Comparison of ENCODE assay signal across 22 cellular contexts in the genomic region with DNA sequence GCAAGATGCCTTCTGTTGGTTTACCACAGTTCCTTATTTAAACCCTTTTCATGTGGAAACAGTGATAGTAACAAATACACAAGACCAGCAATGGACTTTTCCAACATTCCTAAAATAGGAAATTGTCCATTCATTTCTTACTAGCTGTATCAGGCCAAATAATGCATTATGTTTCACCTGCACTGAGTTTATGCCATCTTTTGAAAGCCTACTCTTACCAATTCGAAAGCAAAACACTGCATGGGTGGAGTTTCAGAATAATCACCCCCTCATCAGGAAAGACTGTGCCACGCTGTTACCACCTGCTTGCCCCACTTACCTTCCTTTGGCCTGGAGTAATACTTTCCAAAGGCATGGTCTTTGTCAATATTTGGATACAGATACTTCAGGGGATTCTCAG. TPM values are rescaled to one million over a fixed set of nuclear protein-coding genes. Genes with fewer than 3 reads are reported as not detected.
DNase-seq lines count a peak whose midpoint lies in the region; ATAC-seq and TF ChIP-seq lines count a peak whose summit lies in the region.
"Had no signal": no experiment of that assay in that cellular context is flagged by ENCODE, and none has a peak within 500 bp of the region (broad histone marks: within the 10 kb centered on the region; RNA-seq: fewer than 3 reads in every experiment).

No MANE protein-coding gene starts in this region.

- no peaks in the 10 kb centered on the region for H3K27me3 Mint-ChIP-seq in activated naive CD4-positive, alpha-beta T cell treated with anti-CD3 and anti-CD28 coated beads, Interleukin-2, amount 50 U/mL, for 24 hours
- no peaks in the 10 kb centered on the region for H3K27me3 Mint-ChIP-seq in T-helper 17 cell
- H3K27me3 Mint-ChIP-seq in activated naive CD8-positive, alpha-beta T cell treated with anti-CD3 and anti-CD28 coated beads, Interleukin-2, amount 10 ng/mL, durations not matched to agents 7 days and 5 days, result no peaks in the 10 kb centered on the region
- H3K27me3 Mint-ChIP-seq in nephron progenitor cell (ENCODE audit: low read depth, poor library complexity), result no peaks in the 10 kb centered on the region
- H3K27me3 Mint-ChIP-seq: progenitor cell of endocrine pancreas had no signal

- no peaks in the 10 kb centered on the region for H3K9me3 Mint-ChIP-seq in activated naive CD4-positive, alpha-beta T cell treated with anti-CD3 and anti-CD28 coated beads, Interleukin-2, amount 50 U/mL, for 24 hours
- no peaks in the 10 kb centered on the region for H3K9me3 Mint-ChIP-seq in activated naive CD8-positive, alpha-beta T cell treated with anti-CD3 and anti-CD28 coated beads, Interleukin-2, amount 10 ng/mL, durations not matched to agents 7 days and 5 days
- H3K9me3 Mint-ChIP-seq in nephron progenitor cell, result no peaks in the 10 kb centered on the region
- H3K9me3 Mint-ChIP-seq: mesothelial cell of epicardium had no signal

- no peak overlapping the region for H3K4me3 Mint-ChIP-seq in activated naive CD4-positive, alpha-beta T cell treated with anti-CD3 and anti-CD28 coated beads, Interleukin-2, amount 50 U/mL, for 24 hours
- H3K4me3 Mint-ChIP-seq in T-helper 17 cell (no peak overlapping the region), nephron progenitor cell (no peak overlapping the region)
- H3K4me3 Mint-ChIP-seq in activated naive CD8-positive, alpha-beta T cell treated with anti-CD3 and anti-CD28 coated beads, Interleukin-2, amount 10 ng/mL, durations not matched to agents 7 days and 5 days, result no peak overlapping the region
- H3K4me3 Mint-ChIP-seq: mesothelial cell of epicardium had no signal

- no peak for TF ChIP-seq CTCF in nephron progenitor cell (IDR thresholded peaks at IDR 0.05)

- H3K4me1 Mint-ChIP-seq in activated naive CD4-positive, alpha-beta T cell treated with anti-CD3 and anti-CD28 coated beads, Interleukin-2, amount 50 U/mL, for 24 hours, result peaks cover 53% of the 10 kb centered on the region
- H3K4me1 Mint-ChIP-seq in T-helper 17 cell (peaks cover 12% of the 10 kb centered on the region), nephron progenitor cell (peaks cover 42% of the 10 kb centered on the region)
- H3K4me1 Mint-ChIP-seq in activated naive CD8-positive, alpha-beta T cell treated with anti-CD3 and anti-CD28 coated beads, Interleukin-2, amount 10 ng/mL, durations not matched to agents 7 days and 5 days, result peaks cover 34% of the 10 kb centered on the region

- DNase-seq in activated naive CD4-positive, alpha-beta T cell treated with anti-CD3 and anti-CD28 coated beads, Interleukin-2, amount 50 U/mL, for 16 hours, result no peak
- DNase-seq in T-helper 17 cell (no peak), nephron progenitor cell (no peak)
- DNase-seq in activated naive CD8-positive, alpha-beta T cell treated with anti-CD3 and anti-CD28 coated beads, Interleukin-2, amount 10 ng/mL, durations not matched to agents 7 days and 5 days, result no peak
- DNase-seq in stimulated activated CD4-positive, alpha-beta T cell treated with anti-CD3 and anti-CD28 coated beads, Interleukin-12 subunit alpha, Interleukin-12 subunit beta, amount 100 ng/mL, for 4 hours, result no peak
- DNase-seq: activated gamma-delta T cell treated with Interleukin-2 at 50 U/mL for 16 hours; aorta; DND-41; GF-D8; NCI-H1048; NCI-H2171 treated with DMSO at 0.1 percent for 48 hours; NCI-H510A treated with DMSO at 0.1 percent for 48 hours; SIG-M5; stimulated activated CD4-positive, alpha-beta T cell treated with anti-CD3 and anti-CD28 coated beads, Interleukin-2, amount 100 ng/mL, for 48 hours; T1000 had no signal

- peaks cover 41% of the 10 kb centered on the region for H3K36me3 Mint-ChIP-seq in activated naive CD4-positive, alpha-beta T cell treated with anti-CD3 and anti-CD28 coated beads, Interleukin-2, amount 50 U/mL, for 24 hours
- peaks cover 11% of the 10 kb centered on the region for H3K36me3 Mint-ChIP-seq in T-helper 17 cell (ENCODE audit: low read depth)
- peaks cover 73% of the 10 kb centered on the region for H3K36me3 Mint-ChIP-seq in activated naive CD8-positive, alpha-beta T cell treated with anti-CD3 and anti-CD28 coated beads, Interleukin-2, amount 10 ng/mL, durations not matched to agents 7 days and 5 days
- H3K36me3 Mint-ChIP-seq in nephron progenitor cell (ENCODE audit: low read depth), result peaks cover 84% of the 10 kb centered on the region

- POLR2A ChIA-PET in activated naive CD8-positive, alpha-beta T cell treated with anti-CD3 and anti-CD28 coated beads, Interleukin-2, amount 10 ng/mL, durations not matched to agents 7 days and 5 days (lab: Charles Lee), result interaction anchor here (1.0 to 2.8 kb wide), 3 partner anchors 8 to 12 kb away, joined by 4 to 12 read pairs (median 10); no protein-coding TSS in a partner anchor

- ATAC-seq in T-helper 17 cell (no peak), GM19035 (IDR thresholded peaks at IDR 0.05; ENCODE audit: unreplicated experiment) (no peak)
- no peak for ATAC-seq in activated naive CD8-positive, alpha-beta T cell treated with anti-CD3 and anti-CD28 coated beads, Interleukin-2, amount 10 ng/mL, durations not matched to agents 7 days and 5 days (ENCODE audit: low read depth)
- ATAC-seq: gastroesophageal sphincter, sciatic nerve had no signal

- H3K27ac Mint-ChIP-seq in activated naive CD4-positive, alpha-beta T cell treated with anti-CD3 and anti-CD28 coated beads, Interleukin-2, amount 50 U/mL, for 24 hours, result peak overlapping the region; percentile 65
- H3K27ac Mint-ChIP-seq in T-helper 17 cell (peak overlapping the region; percentile 92), nephron progenitor cell (no peak overlapping the region)
- peak overlapping the region; percentile 23 for H3K27ac Mint-ChIP-seq in activated naive CD8-positive, alpha-beta T cell treated with anti-CD3 and anti-CD28 coated beads, Interleukin-2, amount 10 ng/mL, durations not matched to agents 7 days and 5 days
- H3K27ac Mint-ChIP-seq: mesothelial cell of epicardium had no signal

- no peaks in the 10 kb centered on the region for H3K9me3 ChIP-seq in T-helper 17 cell (ENCODE audit: control insufficient read depth, low read length, poor library complexity, severe bottlenecking)
- H3K9me3 ChIP-seq: gastroesophageal sphincter, tibial nerve had no signal

RNA-seq across cellular contexts. Expression of gene STAT1, which starts 37.5 kb away (rescaled TPM):
- total RNA-seq in T-helper 17 cell, result 10 to 100 TPM; 80.7 to 86.4 TPM
- total RNA-seq in activated naive CD8-positive, alpha-beta T cell treated with anti-CD3 and anti-CD28 coated beads, Interleukin-2, amount 10 ng/mL, durations not matched to agents 7 days and 5 days, result 100 to 1,000 TPM; 544 to 571 TPM

Comparison
In these comparisons a context has a peak if more than half of its experiments do, and no peak if none do; other contexts are left out.
1. RNA of gene STAT1, which starts 37.5 kb away (total RNA-seq): 544 to 571 TPM in activated naive CD8-positive, alpha-beta T cell treated with anti-CD3 and anti-CD28 coated beads, Interleukin-2, amount 10 ng/mL, durations not matched to agents 7 days and 5 days; 80.7 to 86.4 TPM in T-helper 17 cell; every median in the first group is over 4 times any median in the second.